Comparison of ENCODE assay signal across 29 cellular contexts in genomic region chr7:70870349-70870748, GRCh38.
"Had no signal": no experiment of that assay in that cellular context is flagged by ENCODE, and none has a peak within 500 bp of the region (broad histone marks: within the 10 kb centered on the region; RNA-seq: fewer than 3 reads in every experiment).

No MANE protein-coding gene starts in this region.

- FAIRE-seq: pancreas, small intestine, urothelium cell line had no signal

- H3K36me3 ChIP-seq: heart left ventricle, pancreas, prostate gland, sigmoid colon, spleen, suprapubic skin, thoracic aorta, tibial artery, upper lobe of right lung had no signal

- H3K27me3 Mint-ChIP-seq: naive B cell; stimulated activated naive CD8-positive, alpha-beta T cell treated with anti-CD3 and anti-CD28 coated beads, Interleukin-15, Interleukin-2, amounts not matched to agents 100 ng/mL and 50 ng/mL, for 24 hours had no signal

- H3K4me3 Mint-ChIP-seq: mesothelial cell of epicardium; naive B cell; natural killer cell; stimulated activated effector memory CD8-positive, alpha-beta T cell treated with anti-CD3 and anti-CD28 coated beads, Interleukin-12 subunit alpha, Interleukin-12 subunit beta, amount 100 ng/mL, for 72 hours; stimulated activated naive CD8-positive, alpha-beta T cell treated with anti-CD3 and anti-CD28 coated beads, Interleukin-15, Interleukin-2, amounts not matched to agents 100 ng/mL and 50 ng/mL, for 24 hours had no signal

- H3K9me3 ChIP-seq: pancreas, prostate gland, sigmoid colon, suprapubic skin, thoracic aorta, upper lobe of right lung had no signal

- H3K4me1 Mint-ChIP-seq: mesothelial cell of epicardium; naive B cell; natural killer cell; stimulated activated effector memory CD8-positive, alpha-beta T cell treated with anti-CD3 and anti-CD28 coated beads, Interleukin-12 subunit alpha, Interleukin-12 subunit beta, amount 100 ng/mL, for 72 hours had no signal

- H3K27ac Mint-ChIP-seq: mesothelial cell of epicardium; natural killer cell; stimulated activated effector memory CD8-positive, alpha-beta T cell treated with anti-CD3 and anti-CD28 coated beads, Interleukin-12 subunit alpha, Interleukin-12 subunit beta, amount 100 ng/mL, for 72 hours; stimulated activated naive CD8-positive, alpha-beta T cell treated with anti-CD3 and anti-CD28 coated beads, Interleukin-15, Interleukin-2, amounts not matched to agents 100 ng/mL and 50 ng/mL, for 24 hours had no signal

- H3K27ac ChIP-seq: heart left ventricle, pancreas, prostate gland, sigmoid colon, spleen, suprapubic skin, thoracic aorta, tibial artery, upper lobe of right lung had no signal

- ATAC-seq: heart left ventricle; left lobe of liver; left ventricle myocardium superior; natural killer cell; pancreas; right cardiac atrium; stimulated activated effector memory CD8-positive, alpha-beta T cell treated with anti-CD3 and anti-CD28 coated beads, Interleukin-12 subunit alpha, Interleukin-12 subunit beta, amount 100 ng/mL, for 72 hours; upper lobe of right lung had no signal

- H3K27me3 ChIP-seq: heart left ventricle, pancreas, sigmoid colon, tibial artery, upper lobe of right lung had no signal

- H3K36me3 Mint-ChIP-seq: natural killer cell; stimulated activated effector memory CD8-positive, alpha-beta T cell treated with anti-CD3 and anti-CD28 coated beads, Interleukin-12 subunit alpha, Interleukin-12 subunit beta, amount 100 ng/mL, for 72 hours had no signal

- H3K4me1 ChIP-seq: heart left ventricle, pancreas, prostate gland, sigmoid colon, spleen, suprapubic skin, tibial artery, upper lobe of right lung had no signal

- H3K4me3 ChIP-seq: heart left ventricle, lung, pancreas, prostate gland, sigmoid colon, spleen, suprapubic skin, thoracic aorta, tibial artery, upper lobe of right lung had no signal

- DNase-seq: heart left ventricle; hypothalamus; islet precursor cell; left ventricle myocardium superior; mesendoderm; naive B cell; natural killer cell; nucleus accumbens; pancreas; posterior cingulate gyrus; retina; right cardiac atrium; sigmoid colon; small intestine; spleen; stimulated activated CD4-positive, alpha-beta T cell treated with anti-CD3 and anti-CD28 coated beads, Interleukin-4, amount 100 ng/mL, for 24 hours; stimulated activated naive CD4-positive, alpha-beta T cell; tibial artery; trophoblast cell; upper lobe of right lung had no signal
